ENCODE assay signal across 8 cellular contexts in genomic region chr17:59828819-59829216, GRCh38.
DNase-seq lines count a peak whose midpoint lies in the region; ATAC-seq and TF ChIP-seq lines count a peak whose summit lies in the region.
"Not testable (repeated sequence)": the region's sequence is repeated elsewhere in the genome, so short reads cannot be mapped to it uniquely, and the experiment has no call there.

No MANE protein-coding gene starts in this region.

- H3K4me1 ChIP-seq in Panc1 (ENCODE audit: control insufficient read depth, insufficient read depth, low read length): peaks cover 85% of the 10 kb centered on the region
- peaks cover 47% of the 10 kb centered on the region for H3K4me1 ChIP-seq in mammary epithelial cell (ENCODE audit: insufficient read depth, low read length)
- not testable (repeated sequence) for H3K4me1 ChIP-seq in right cardiac atrium (ENCODE audit: control insufficient read depth, insufficient read depth, low read length)

- intact Hi-C loops in Panc1 (cut with micrococcal nuclease; ENCODE audit: unreplicated experiment): not testable (repeated sequence)
- intact Hi-C loops in mammary epithelial cell (cut with micrococcal nuclease) (loop anchor here (1.0 to 2.0 kb wide), 2 partner anchors 8 to 42 kb away; no protein-coding TSS in a partner anchor), right cardiac atrium (cut with DNase I) (loop anchor here in 1 of 4 donors (10.0 kb wide), 1 partner anchor 54 kb away; no protein-coding TSS in a partner anchor)

- peak overlapping the region; percentile 50 for H3K4me2 ChIP-seq in mammary epithelial cell (ENCODE audit: insufficient read depth, low read depth, low read length)

- not testable (repeated sequence) for H2AFZ ChIP-seq in mammary epithelial cell (ENCODE audit: low read depth, low read length)

- H3K36me3 Mint-ChIP-seq in activated CD8-positive, alpha-beta memory T cell treated with anti-CD3 and anti-CD28 coated beads, Interleukin-2, amount 10 ng/mL, durations not matched to agents 7 days and 5 days: peaks cover 28% of the 10 kb centered on the region
- H3K36me3 Mint-ChIP-seq in nephron (ENCODE audit: low read depth): not testable (repeated sequence)
- peaks cover 88% of the 10 kb centered on the region for H3K36me3 Mint-ChIP-seq in stimulated activated effector memory CD8-positive, alpha-beta T cell treated with anti-CD3 and anti-CD28 coated beads, Interleukin-12 subunit alpha, Interleukin-12 subunit beta, amount 100 ng/mL, for 72 hours

- H3K36me3 ChIP-seq in Panc1 (ENCODE audit: control insufficient read depth, insufficient read depth, low read length); mammary epithelial cell (ENCODE audit: insufficient read depth, low read length): not testable (repeated sequence)

- H3K27me3 Mint-ChIP-seq in activated CD8-positive, alpha-beta memory T cell treated with anti-CD3 and anti-CD28 coated beads, Interleukin-2, amount 10 ng/mL, durations not matched to agents 7 days and 5 days; nephron (ENCODE audit: low read depth): not testable (repeated sequence)

- H3K4me3 ChIP-seq in AG10803 (ENCODE audit: low read length): peak overlapping the region; percentile 10
- not testable (repeated sequence) for H3K4me3 ChIP-seq in Panc1 (ENCODE audit: low read depth in 2 of 2, low read length in 2 of 2); mammary epithelial cell (replicated peaks in 1 of 3; ENCODE audit: insufficient read depth in 1 of 3, low read depth in 2 of 3, low read length in 3 of 3); right cardiac atrium (ENCODE audit: low read length)

- TF ChIP-seq CTCF in AG10803 (conservative IDR thresholded peaks at IDR 0.05; ENCODE audit: low read length); Panc1 (IDR thresholded peaks at IDR 0.05); mammary epithelial cell (conservative IDR thresholded peaks at IDR 0.05 in 1 of 2, IDR thresholded peaks at IDR 0.05 in 1 of 2; ENCODE audit: extremely low read depth in 1 of 2, insufficient read depth in 1 of 2, low read depth in 1 of 2, low read length in 2 of 2); nephron (IDR thresholded peaks at IDR 0.05; ENCODE audit: unreplicated experiment in 3 of 3): not testable (repeated sequence)

- in situ Hi-C loops in Panc1 (cut with HindIII; ENCODE audit: low pct_unique_long_range_greater_than_20kb, low sequenced_read_pairs); mammary epithelial cell (cut with MboI; ENCODE audit: low sequenced_read_pairs in 2 of 2): not testable (repeated sequence)

- not testable (repeated sequence) for H4K20me1 ChIP-seq in mammary epithelial cell (ENCODE audit: insufficient read depth, low read length)

- dilution Hi-C loops in mammary epithelial cell (cut with HindIII; ENCODE audit: low sequenced_read_pairs): not testable (repeated sequence)

- H3K27me3 ChIP-seq in Panc1 (ENCODE audit: control insufficient read depth, insufficient read depth, low read length); mammary epithelial cell (ENCODE audit: insufficient read depth, low read length); right cardiac atrium (ENCODE audit: control insufficient read depth, insufficient read depth): not testable (repeated sequence)

- DNase-seq in AG10803 (ENCODE audit: low read depth); Panc1 (ENCODE audit: low read depth, low spot score); activated CD8-positive, alpha-beta memory T cell treated with anti-CD3 and anti-CD28 coated beads, Interleukin-2, amount 10 ng/mL, durations not matched to agents 7 days and 5 days; mammary epithelial cell: not testable (repeated sequence)
- peak in 1 of 3 donors; percentile 52 for DNase-seq in right cardiac atrium
- peak in 1 of 2 donors; percentile 80 for DNase-seq in stimulated activated effector memory CD8-positive, alpha-beta T cell treated with anti-CD3 and anti-CD28 coated beads, Interleukin-12 subunit alpha, Interleukin-12 subunit beta, amount 100 ng/mL, for 72 hours (ENCODE audit: low spot score in 2 of 2)

- H3K27ac Mint-ChIP-seq in activated CD8-positive, alpha-beta memory T cell treated with anti-CD3 and anti-CD28 coated beads, Interleukin-2, amount 10 ng/mL, durations not matched to agents 7 days and 5 days: peak overlapping the region; percentile 98
- peak overlapping the region; percentile 74 to 88 (median 86) for H3K27ac Mint-ChIP-seq in nephron
- H3K27ac Mint-ChIP-seq in stimulated activated effector memory CD8-positive, alpha-beta T cell treated with anti-CD3 and anti-CD28 coated beads, Interleukin-12 subunit alpha, Interleukin-12 subunit beta, amount 100 ng/mL, for 72 hours: peak overlapping the region; percentile 100

- BruUV-seq in Panc1 (replicated peaks; lab: Mats Ljungman, UMichigan) (TSS peak; percentile 94), mammary epithelial cell (replicated peaks; lab: Mats Ljungman, UMichigan) (TSS peak; percentile 80)

- ATAC-seq in GM19395 (IDR thresholded peaks at IDR 0.05; ENCODE audit: unreplicated experiment) (peak; percentile 0), Panc1 (peak; percentile 33), right cardiac atrium (peak in 1 of 2 donors; percentile 10)
- ATAC-seq in activated CD8-positive, alpha-beta memory T cell treated with anti-CD3 and anti-CD28 coated beads, Interleukin-2, amount 10 ng/mL, durations not matched to agents 7 days and 5 days: peak; percentile 22
- peak; percentile 27 for ATAC-seq in stimulated activated effector memory CD8-positive, alpha-beta T cell treated with anti-CD3 and anti-CD28 coated beads, Interleukin-12 subunit alpha, Interleukin-12 subunit beta, amount 100 ng/mL, for 72 hours

- CTCF ChIA-PET in Panc1 (lab: Charles Lee): interaction anchor here (0.6 to 0.9 kb wide), 2 partner anchors 30 to 73 kb away, joined by 3 to 4 read pairs; no protein-coding TSS in a partner anchor
- CTCF ChIA-PET in activated CD8-positive, alpha-beta memory T cell treated with anti-CD3 and anti-CD28 coated beads, Interleukin-2, amount 10 ng/mL, durations not matched to agents 7 days and 5 days (lab: Charles Lee): interaction anchor here (1.0 to 5.2 kb wide), 8 partner anchors 10 to 76 kb away, joined by 3 to 51 read pairs (median 7); no protein-coding TSS in a partner anchor
- CTCF ChIA-PET in mammary epithelial cell (lab: Charles Lee; ENCODE audit: low non-redundant PET): not testable (repeated sequence)

- whole genome bisulfite sequencing in mammary epithelial cell (ENCODE audit: low coverage, missing lambda C conversion rate): 85% methylated on average over 7 of the region's 7 CpGs
- WGBS in right cardiac atrium: 38% methylated on average over 7 of the region's 7 CpGs

- H3K9me3 ChIP-seq in Panc1 (ENCODE audit: control insufficient read depth, insufficient read depth, low read depth, low read length); mammary epithelial cell (replicated peaks; ENCODE audit: insufficient read depth, low read length); right cardiac atrium (ENCODE audit: control insufficient read depth, low read length): not testable (repeated sequence)

- peaks cover 79% of the 10 kb centered on the region for H3K4me1 Mint-ChIP-seq in activated CD8-positive, alpha-beta memory T cell treated with anti-CD3 and anti-CD28 coated beads, Interleukin-2, amount 10 ng/mL, durations not matched to agents 7 days and 5 days
- peaks cover 57% of the 10 kb centered on the region for H3K4me1 Mint-ChIP-seq in nephron
- peaks cover 55% of the 10 kb centered on the region for H3K4me1 Mint-ChIP-seq in stimulated activated effector memory CD8-positive, alpha-beta T cell treated with anti-CD3 and anti-CD28 coated beads, Interleukin-12 subunit alpha, Interleukin-12 subunit beta, amount 100 ng/mL, for 72 hours

- not testable (repeated sequence) for H3K79me2 ChIP-seq in mammary epithelial cell (ENCODE audit: insufficient read depth, low read length)

- H3K9ac ChIP-seq in mammary epithelial cell (ENCODE audit: insufficient read depth, low read length): peak overlapping the region; percentile 63

- H3K27ac ChIP-seq in Panc1 (ENCODE audit: low read length) (peak overlapping the region; percentile 100), mammary epithelial cell (ENCODE audit: insufficient read depth, low read depth, low read length) (peak overlapping the region; percentile 99), right cardiac atrium (ENCODE audit: low read length) (peak overlapping the region; percentile 19)

- POLR2A ChIA-PET in Panc1 (lab: Charles Lee): interaction anchor here (0.6 to 2.6 kb wide), 5 partner anchors 9 to 120 kb away, joined by 3 to 52 read pairs (median 5); no protein-coding TSS in a partner anchor

- peak overlapping the region; percentile 74 for H3K4me3 Mint-ChIP-seq in activated CD8-positive, alpha-beta memory T cell treated with anti-CD3 and anti-CD28 coated beads, Interleukin-2, amount 10 ng/mL, durations not matched to agents 7 days and 5 days
- not testable (repeated sequence) for H3K4me3 Mint-ChIP-seq in nephron
- H3K4me3 Mint-ChIP-seq in stimulated activated effector memory CD8-positive, alpha-beta T cell treated with anti-CD3 and anti-CD28 coated beads, Interleukin-12 subunit alpha, Interleukin-12 subunit beta, amount 100 ng/mL, for 72 hours: peak overlapping the region; percentile 77

- not testable (repeated sequence) for H3K9me3 Mint-ChIP-seq in activated CD8-positive, alpha-beta memory T cell treated with anti-CD3 and anti-CD28 coated beads, Interleukin-2, amount 10 ng/mL, durations not matched to agents 7 days and 5 days (ENCODE audit: low read depth); nephron; stimulated activated effector memory CD8-positive, alpha-beta T cell treated with anti-CD3 and anti-CD28 coated beads, Interleukin-12 subunit alpha, Interleukin-12 subunit beta, amount 100 ng/mL, for 72 hours

Comparison
In these comparisons a context has a peak if more than half of its experiments do, and no peak if none do; other contexts are left out.
1. H3K27ac ChIP-seq: peak in every context shown above with its lines; median percentile 100 in Panc1; 99 in mammary epithelial cell; 19 in right cardiac atrium.